In genomic region chr7:94657771-94658693, GRCh38 we compare ENCODE assay signal across 8 cellular contexts. TPM values are rescaled to one million over a fixed set of nuclear protein-coding genes. Genes with fewer than 3 reads are reported as not detected.
DNase-seq lines count a peak whose midpoint lies in the region; ATAC-seq and TF ChIP-seq lines count a peak whose summit lies in the region.

No MANE protein-coding gene starts in this region.

- intact Hi-C loops in CD4-positive, alpha-beta T cell (cut with DNase I, micrococcal nuclease): loop anchor here (5.0 to 10.0 kb wide), 4 partner anchors 143 to 1426 kb away; partner anchors contain the start of genes BET1 (in 1 of the 2), CASD1 (in 1 of the 2) and VPS50 (in 1 of the 2)

- H3K4me3 Mint-ChIP-seq in CD4-positive, alpha-beta T cell: peak overlapping the region; percentile 86

- H3K27ac ChIP-seq in CD4-positive, alpha-beta T cell (ENCODE audit: low read depth, low read length): no peak overlapping the region

- H3K27me3 Mint-ChIP-seq in CD4-positive, alpha-beta T cell: peaks cover 34% of the 10 kb centered on the region

- TF ChIP-seq CTCF in CD4-positive, alpha-beta T cell (IDR thresholded peaks at IDR 0.05): no peak

- peaks cover 26% of the 10 kb centered on the region for H3K27me3 ChIP-seq in CD4-positive, alpha-beta T cell (ENCODE audit: control insufficient read depth, insufficient read depth, low read length)

- CTCF ChIA-PET in CD4-positive, alpha-beta T cell (lab: Charles Lee): interaction anchor here (1.3 kb wide), 1 partner anchor 209 kb away, joined by 3 read pairs; no protein-coding TSS in a partner anchor

- peaks cover 21% of the 10 kb centered on the region for H3K4me1 Mint-ChIP-seq in CD4-positive, alpha-beta T cell (ENCODE audit: low read depth)

- no peaks in the 10 kb centered on the region for H3K36me3 Mint-ChIP-seq in CD4-positive, alpha-beta T cell (ENCODE audit: low read depth)

- peak overlapping the region; percentile 63 for H3K27ac Mint-ChIP-seq in CD4-positive, alpha-beta T cell

- ATAC-seq in CD4-positive, alpha-beta T cell (ENCODE audit: poor library complexity): peak; percentile 79
- peak; percentile 86 for ATAC-seq in GM21367 (IDR thresholded peaks at IDR 0.05; ENCODE audit: unreplicated experiment)

- DNase-seq in CD4-positive, alpha-beta T cell: peak; percentile 91 to 96 (median 92)
- DNase-seq in HT-29 (ENCODE audit: low spot score) (peak; percentile 97), mesenteric fat pad (ENCODE audit: low spot score) (peak; percentile 93)
- DNase-seq in NK-92 treated with Interleukin-12 subunit alpha and Interleukin-12 subunit beta, amount 100 ng/mL, for 24 hours (lab: John Stamatoyannopoulos, UW): peak; percentile 100
- DNase-seq in activated CD8-positive, alpha-beta memory T cell treated with anti-CD3 and anti-CD28 coated beads for 4 hours (ENCODE audit: low read depth in 2 of 2): peak; percentile 82 to 91
- DNase-seq in effector CD8-positive, alpha-beta T cell (lab: John Stamatoyannopoulos, UW): peak; percentile 95
- DNase-seq in stimulated activated CD8-positive, alpha-beta memory T cell treated with anti-CD3 and anti-CD28 coated beads, Interleukin-12 subunit alpha, Interleukin-12 subunit beta, amount 100 ng/mL, for 4 hours (ENCODE audit: low read depth): peak; percentile 83

- H3K9me3 Mint-ChIP-seq in CD4-positive, alpha-beta T cell: no peaks in the 10 kb centered on the region

- no peaks in the 10 kb centered on the region for H3K9me3 ChIP-seq in CD4-positive, alpha-beta T cell (ENCODE audit: control insufficient read depth, low read length)

- POLR2A ChIA-PET in CD4-positive, alpha-beta T cell (lab: Charles Lee): interaction anchor here (0.8 to 1.7 kb wide), 3 partner anchors 148 to 1426 kb away, joined by 3 to 6 read pairs (median 4); partner anchors contain the start of genes CASD1, PON2 and VPS50

RNA-seq across cellular contexts. Expression of gene SGCE, which starts 2.1 kb away (rescaled TPM):
- under 1 TPM in 1 of 2 experiments, not detected in 1; 0.31 TPM for total RNA-seq in CD4-positive, alpha-beta T cell
- total RNA-seq in HT-29 (2014; rRNA removed; shearing (Covaris generic)): not detected in 2 replicates
- total RNA-seq in mesenteric fat pad: 58.1 TPM

Comparison
In these comparisons a context has a peak if more than half of its experiments do, and no peak if none do; other contexts are left out.
1. RNA of gene SGCE, which starts 2.1 kb away (total RNA-seq): 58.1 TPM in mesenteric fat pad (single experiment); 0.31 TPM in CD4-positive, alpha-beta T cell and not detected in HT-29; every median in the first group is over 10 times any median in the second.
2. Peak in every context shown above with its lines, with median percentiles within 50 percentile points of each other: DNase-seq.